ENCODE assay signal across 8 cellular contexts in genomic region chr2:69741281-69742169, GRCh38. TPM values are rescaled to one million over a fixed set of nuclear protein-coding genes. Genes with fewer than 3 reads are reported as not detected.
DNase-seq lines count a peak whose midpoint lies in the region; ATAC-seq and TF ChIP-seq lines count a peak whose summit lies in the region.

Gene ANXA4 (plus strand): TSS chr2:69742134. CDS start chr2:69781566, 39,432 bp downstream.

- POLR2A ChIA-PET in BJ (lab: Charles Lee), result interaction anchor here (0.6 kb wide), 1 partner anchor 231 kb away, joined by 4 read pairs; no protein-coding TSS in a partner anchor

- peaks cover 2 to 3% of the 10 kb centered on the region in 2 donors for H3K36me3 Mint-ChIP-seq in stimulated activated naive B cell treated with anti-CD40 and anti-IgM and Interleukin-4, amounts not matched to agents 10 μg/mL and 1 μg/mL and 100 μg/mL, for 72 hours

- H3K4me1 Mint-ChIP-seq in stimulated activated naive B cell treated with anti-CD40 and anti-IgM and Interleukin-4, amounts not matched to agents 10 μg/mL and 1 μg/mL and 100 μg/mL, for 72 hours, result peaks cover 15 to 35% of the 10 kb centered on the region in 2 donors

- H3K27me3 ChIP-seq in BJ (ENCODE audit: control insufficient read depth, insufficient read depth, low read length), result no peaks in the 10 kb centered on the region

- TF ChIP-seq POLR2A in erythroblast (IDR thresholded peaks at IDR 0.05; ENCODE audit: low read length), result peak; percentile 21

- TF ChIP-seq CTCF in BJ (IDR thresholded peaks at IDR 0.05; ENCODE audit: insufficient read depth, low read depth, low read length), result peak; percentile 40

- peak within 1 kb of the TSS; percentile 80 for H3K4me3 ChIP-seq in BJ (ENCODE audit: low read depth, low read length)

- peak; percentile 86 for ATAC-seq in GM19025 (IDR thresholded peaks at IDR 0.05; ENCODE audit: low read depth, unreplicated experiment)
- peak; percentile 72 for ATAC-seq in HG03196 (IDR thresholded peaks at IDR 0.05; ENCODE audit: unreplicated experiment)
- ATAC-seq in stimulated activated naive B cell treated with anti-CD40 and anti-IgM and Interleukin-4, amounts not matched to agents 10 μg/mL and 1 μg/mL and 100 μg/mL, for 72 hours (replicated peaks), result peak; percentile 83 to 86

- CTCF ChIA-PET in BJ (lab: Yijun Ruan, JAX), result interaction anchor here (0.6 to 4.6 kb wide), 7 partner anchors 10 to 86 kb away, joined by 3 to 38 read pairs (median 5); no protein-coding TSS in a partner anchor

- DNase-seq in BJ (ENCODE audit: low read depth) (no peak), NOMO-1 treated with dmso at 0.1 percent for 144 hours (lab: John Stamatoyannopoulos, UW; ENCODE audit: unreplicated experiment) (peak; percentile 73), activated T-cell treated with anti-CD3 and anti-CD28 coated beads for 24 hours (ENCODE audit: low read depth) (peak; percentile 61), erythroblast (lab: John Stamatoyannopoulos, UW) (peak; percentile 66 to 74), myocyte (ENCODE audit: low read depth) (peak; percentile 79)
- DNase-seq in stimulated activated naive B cell treated with anti-CD40 and anti-IgM and Interleukin-4, amounts not matched to agents 10 μg/mL and 1 μg/mL and 100 μg/mL, for 72 hours, result peak; percentile 53

- H3K36me3 ChIP-seq in BJ (ENCODE audit: control insufficient read depth, insufficient read depth, low read length), result no peaks in the 10 kb centered on the region; the same call in 1 of the 2 replicates

- H3K27me3 Mint-ChIP-seq in stimulated activated naive B cell treated with anti-CD40 and anti-IgM and Interleukin-4, amounts not matched to agents 10 μg/mL and 1 μg/mL and 100 μg/mL, for 72 hours, result no peaks in the 10 kb centered on the region

- peak within 1 kb of the TSS; percentile 98 to 99 for H3K4me3 Mint-ChIP-seq in stimulated activated naive B cell treated with anti-CD40 and anti-IgM and Interleukin-4, amounts not matched to agents 10 μg/mL and 1 μg/mL and 100 μg/mL, for 72 hours

- H3K27ac Mint-ChIP-seq in stimulated activated naive B cell treated with anti-CD40 and anti-IgM and Interleukin-4, amounts not matched to agents 10 μg/mL and 1 μg/mL and 100 μg/mL, for 72 hours, result peak within 1 kb of the TSS; percentile 96

- no peaks in the 10 kb centered on the region for H3K9me3 Mint-ChIP-seq in stimulated activated naive B cell treated with anti-CD40 and anti-IgM and Interleukin-4, amounts not matched to agents 10 μg/mL and 1 μg/mL and 100 μg/mL, for 72 hours

RNA-seq across cellular contexts. Expression of gene ANXA4, which starts in this region (rescaled TPM):
- polyA plus RNA-seq in BJ (2011; rRNA removed), result 127 and 133 TPM in 2 replicates
- polyA minus RNA-seq in BJ (2011; rRNA and poly(A)+ RNA removed), result 66.0 and 103 TPM in 2 replicates
- total RNA-seq in myocyte, result 18.1 and 28.5 TPM in 2 replicates
- polyA plus RNA-seq in myocyte (2012), result 110 TPM
